Comparison of ENCODE assay signal across 7 cellular contexts in genomic region chr3:171746320-171747222, GRCh38.
DNase-seq lines count a peak whose midpoint lies in the region; ATAC-seq, FAIRE-seq and TF ChIP-seq lines count a peak whose summit lies in the region.
"Not testable (repeated sequence)": the region's sequence is repeated elsewhere in the genome, so short reads cannot be mapped to it uniquely, and the experiment has no call there.

No MANE protein-coding gene starts in this region.

- H3K36me3 Mint-ChIP-seq in H9 (ENCODE audit: insufficient read depth in 1 of 3, low read depth in 3 of 3); activated naive CD4-positive, alpha-beta T cell treated with anti-CD3 and anti-CD28 coated beads, Interleukin-2, amount 10 ng/mL, durations not matched to agents 7 days and 5 days; endodermal cell (ENCODE audit: low read depth): not testable (repeated sequence)

- not testable (repeated sequence) for H3K23me2 ChIP-seq in H9 (ENCODE audit: insufficient read length, low read depth, low read length, poor library complexity, severe bottlenecking)

- H4K8ac ChIP-seq in H9 (replicated peaks; ENCODE audit: insufficient read length, low read depth, low read length); neuronal stem cell (ENCODE audit: low read depth, low read length): not testable (repeated sequence)

- CTCF ChIA-PET in A549 (lab: Yijun Ruan, JAX), result interaction anchor here (0.6 kb wide), 1 partner anchor 640 kb away, joined by 3 read pairs; no protein-coding TSS in a partner anchor
- CTCF ChIA-PET in activated naive CD4-positive, alpha-beta T cell treated with anti-CD3 and anti-CD28 coated beads, Interleukin-2, amount 10 ng/mL, durations not matched to agents 7 days and 5 days (lab: Charles Lee); HepG2 (lab: Yijun Ruan, JAX; ENCODE audit: low intra/inter-chr PET ratio, low total read pairs): not testable (repeated sequence)

- not testable (repeated sequence) for H3K14ac ChIP-seq in H9 (ENCODE audit: insufficient read depth, low read length)
- H3K14ac ChIP-seq in neuronal stem cell (ENCODE audit: low read length), result peak overlapping the region; percentile 56

- 85% methylated on average over 10 of the region's 11 CpGs for whole genome bisulfite sequencing in A549 (ENCODE audit: missing lambda C conversion rate)
- WGBS in H9 (ENCODE audit: extremely low coverage, insufficient read length, low lambda C conversion rate), result no CpG with 5 or more reads among the region's 11 CpGs
- 93 to 94% methylated on average over 9 to 11 of the region's 11 CpGs for WGBS in endodermal cell (ENCODE audit: insufficient coverage in 1 of 2, insufficient read length in 1 of 2), 2 experiments
- WGBS in HepG2 (ENCODE audit: low lambda C conversion rate), result 95% methylated on average over 7 of the region's 11 CpGs
- no CpG with 5 or more reads among the region's 11 CpGs for WGBS in neuronal stem cell (ENCODE audit: extremely low coverage in 2 of 2, insufficient read length in 2 of 2, insufficient replicate concordance in 1 of 2), 2 donors

- not testable (repeated sequence) for H3K9me3 ChIP-seq in A549; endodermal cell (ENCODE audit: control insufficient read depth, low read length); left ventricle myocardium inferior (replicated peaks); HepG2 (ENCODE audit: low read length); neuronal stem cell (replicated peaks in 1 of 2; ENCODE audit: control insufficient read depth in 2 of 2, insufficient read depth in 1 of 2, low read depth in 1 of 2, low read length in 2 of 2)
- peaks cover 12% of the 10 kb centered on the region for H3K9me3 ChIP-seq in H9 (ENCODE audit: control insufficient read depth, low read depth, low read length)

- not testable (repeated sequence) for H4K5ac ChIP-seq in H9 (ENCODE audit: insufficient read length, low read depth, low read length)

- peaks cover 16 to 19% of the 10 kb centered on the region in 2 experiments for H3K9me3 Mint-ChIP-seq in H9
- H3K9me3 Mint-ChIP-seq in activated naive CD4-positive, alpha-beta T cell treated with anti-CD3 and anti-CD28 coated beads, Interleukin-2, amount 10 ng/mL, durations not matched to agents 7 days and 5 days, result not testable (repeated sequence)
- H3K9me3 Mint-ChIP-seq in endodermal cell, result peaks cover 22% of the 10 kb centered on the region

- H3K4me3 Mint-ChIP-seq in H9; activated naive CD4-positive, alpha-beta T cell treated with anti-CD3 and anti-CD28 coated beads, Interleukin-2, amount 10 ng/mL, durations not matched to agents 7 days and 5 days; endodermal cell: not testable (repeated sequence)

- TF ChIP-seq EP300 in A549 (IDR thresholded peaks at IDR 0.05); HepG2 (IDR thresholded peaks at IDR 0.05; ENCODE audit: low read depth in 2 of 2, low read length in 2 of 2); HepG2 (CRISPR knock-in tag; IDR thresholded peaks at IDR 0.05; ENCODE audit: borderline replicate concordance): not testable (repeated sequence)

- H3K9ac ChIP-seq in H9 (ENCODE audit: extremely low read depth, insufficient read length, low read length); endodermal cell (ENCODE audit: extremely low read depth, low read length, poor library complexity, severe bottlenecking); HepG2 (ENCODE audit: insufficient read depth, low read depth, low read length); neuronal stem cell (ENCODE audit: low read depth, low read length, poor library complexity): not testable (repeated sequence)

- not testable (repeated sequence) for H2AFZ ChIP-seq in H9 (ENCODE audit: low read length); HepG2 (ENCODE audit: low read length); neuronal stem cell (ENCODE audit: low read length)

- FAIRE-seq in A549 (lab: Jason Lieb, UNC); HepG2 (lab: Jason Lieb, UNC): not testable (repeated sequence)

- peak overlapping the region; percentile 8 for H3K56ac ChIP-seq in H9 (ENCODE audit: insufficient read length, low read depth, low read length)

- H3K4me1 Mint-ChIP-seq in H9, result peaks cover 11 to 18% of the 10 kb centered on the region in 2 experiments
- H3K4me1 Mint-ChIP-seq in activated naive CD4-positive, alpha-beta T cell treated with anti-CD3 and anti-CD28 coated beads, Interleukin-2, amount 10 ng/mL, durations not matched to agents 7 days and 5 days; endodermal cell: not testable (repeated sequence)

- not testable (repeated sequence) for H3K27me3 ChIP-seq in H9 (ENCODE audit: insufficient read depth, low read length); endodermal cell (ENCODE audit: control insufficient read depth, insufficient read depth, low read length, poor library complexity, severe bottlenecking); left ventricle myocardium inferior (ENCODE audit: low read depth); HepG2 (ENCODE audit: control insufficient read depth in 1 of 2, insufficient read depth in 2 of 2, low read length in 2 of 2); neuronal stem cell (ENCODE audit: control insufficient read depth in 3 of 3, insufficient read depth in 3 of 3, low read depth in 1 of 3, low read length in 3 of 3)

- not testable (repeated sequence) for H3K4me3 ChIP-seq in A549; endodermal cell (ENCODE audit: low read length); HepG2 (replicated peaks in 1 of 3; ENCODE audit: insufficient read depth in 1 of 3, low read depth in 2 of 3, low read length in 3 of 3); neuronal stem cell (ENCODE audit: low read length in 2 of 2)
- peak overlapping the region; percentile 3 for H3K4me3 ChIP-seq in left ventricle myocardium inferior

- not testable (repeated sequence) for H2BK120ac ChIP-seq in H9 (ENCODE audit: low read depth, low read length, poor library complexity, severe bottlenecking); neuronal stem cell (ENCODE audit: low read depth, low read length)

- H4K20me1 ChIP-seq in H9 (ENCODE audit: control insufficient read depth, insufficient read depth, insufficient read length), result not testable (repeated sequence)
- H4K20me1 ChIP-seq in HepG2 (ENCODE audit: insufficient read depth, low read length), result peaks cover 72% of the 10 kb centered on the region

- not testable (repeated sequence) for H3K79me1 ChIP-seq in H9 (ENCODE audit: insufficient read depth, low read depth, low read length, poor library complexity, severe bottlenecking); neuronal stem cell (ENCODE audit: low read depth, low read length)

- not testable (repeated sequence) for H3K27ac ChIP-seq in A549; H9 (ENCODE audit: insufficient read length, low read depth, low read length); endodermal cell (ENCODE audit: low read depth, low read length); HepG2 (ENCODE audit: extremely low read length, insufficient read depth, low read length); neuronal stem cell (replicated peaks; ENCODE audit: low read length)
- peak overlapping the region; percentile 77 for H3K27ac ChIP-seq in left ventricle myocardium inferior (replicated peaks)

- not testable (repeated sequence) for DNase-seq in A549 (ENCODE audit: low read depth in 1 of 2, low spot score in 1 of 2); H9; activated naive CD4-positive, alpha-beta T cell treated with anti-CD3 and anti-CD28 coated beads, Interleukin-2, amount 10 ng/mL, durations not matched to agents 7 days and 5 days; endodermal cell; left ventricle myocardium inferior; neuronal stem cell (ENCODE audit: low spot score)
- DNase-seq in HepG2 (ENCODE audit: low spot score), result peak; percentile 18

- H3K36me3 ChIP-seq in endodermal cell (ENCODE audit: control insufficient read depth, insufficient read depth, low read length); left ventricle myocardium inferior; neuronal stem cell (replicated peaks in 1 of 2; ENCODE audit: control insufficient read depth in 2 of 2, insufficient read depth in 2 of 2, low read length in 2 of 2): not testable (repeated sequence)
- peaks cover 6 to 21% of the 10 kb centered on the region in 2 experiments; a peak in 4 of 5 replicates for H3K36me3 ChIP-seq in HepG2 (replicated peaks in 1 of 2; ENCODE audit: control insufficient read depth in 1 of 2, insufficient read depth in 2 of 2, low read length in 2 of 2)

- intact Hi-C loops in left ventricle myocardium inferior (cut with micrococcal nuclease); HepG2 (cut with micrococcal nuclease; ENCODE audit: unreplicated experiment): not testable (repeated sequence)

- not testable (repeated sequence) for H3K23ac ChIP-seq in H9 (ENCODE audit: insufficient read length, low read depth, low read length); neuronal stem cell (ENCODE audit: low read depth, low read length, poor library complexity)

- POLR2A ChIA-PET in A549 (lab: Yijun Ruan, JAX); HepG2 (lab: Yijun Ruan, JAX): not testable (repeated sequence)

- H2BK5ac ChIP-seq in H9 (ENCODE audit: insufficient read length, low read length); neuronal stem cell (ENCODE audit: low read length): not testable (repeated sequence)

- H2BK12ac ChIP-seq in H9 (ENCODE audit: insufficient read length, low read depth, low read length); neuronal stem cell (ENCODE audit: low read length): not testable (repeated sequence)

- TF ChIP-seq POLR2A in A549 (IDR thresholded peaks at IDR 0.05; ENCODE audit: low read length); HepG2 (IDR thresholded peaks at IDR 0.05; ENCODE audit: insufficient read depth in 1 of 2, low read depth in 2 of 2, low read length in 2 of 2): not testable (repeated sequence)

- not testable (repeated sequence) for H3K79me2 ChIP-seq in H9 (ENCODE audit: insufficient read depth, low read length)
- peaks cover 96% of the 10 kb centered on the region for H3K79me2 ChIP-seq in HepG2 (ENCODE audit: insufficient read depth, low read length)

- in situ Hi-C loops in HepG2 (cut with HindIII; ENCODE audit: extremely low pct_ligation_motif_present, low pct_unique_long_range_greater_than_20kb), result not testable (repeated sequence)

- not testable (repeated sequence) for ATAC-seq in A549
- peak; percentile 55 for ATAC-seq in HepG2

- not testable (repeated sequence) for TF ChIP-seq CTCF in A549 (IDR thresholded peaks at IDR 0.05); H9 (conservative IDR thresholded peaks at IDR 0.05); endodermal cell (conservative IDR thresholded peaks at IDR 0.05); left ventricle myocardium inferior (IDR thresholded peaks at IDR 0.05; ENCODE audit: borderline replicate concordance); HepG2 (CRISPR knock-in tag; IDR thresholded peaks at IDR 0.05)

- H2BK15ac ChIP-seq in H9 (ENCODE audit: low read depth, low read length); neuronal stem cell (ENCODE audit: low read length): not testable (repeated sequence)

- not testable (repeated sequence) for H3T11ph ChIP-seq in H9 (ENCODE audit: low read length)

- H2BK20ac ChIP-seq in H9 (ENCODE audit: low read depth, low read length, poor library complexity, severe bottlenecking), result not testable (repeated sequence)

- H2AK5ac ChIP-seq in H9 (ENCODE audit: insufficient read length, low read length); neuronal stem cell (ENCODE audit: low read depth, low read length): not testable (repeated sequence)

- not testable (repeated sequence) for H4K91ac ChIP-seq in H9 (ENCODE audit: insufficient read length, low read depth, low read length); neuronal stem cell (ENCODE audit: low read depth, low read length, poor library complexity)

- BruUV-seq in HepG2 (replicated peaks; lab: Mats Ljungman, UMichigan), result not testable (repeated sequence)

- H3K27me3 Mint-ChIP-seq in H9 (ENCODE audit: low read depth); endodermal cell (ENCODE audit: insufficient read depth): not testable (repeated sequence)
- H3K27me3 Mint-ChIP-seq in activated naive CD4-positive, alpha-beta T cell treated with anti-CD3 and anti-CD28 coated beads, Interleukin-2, amount 10 ng/mL, durations not matched to agents 7 days and 5 days, result peaks cover 15% of the 10 kb centered on the region

- not testable (repeated sequence) for H3K4ac ChIP-seq in H9 (ENCODE audit: low read depth, low read length); neuronal stem cell (ENCODE audit: low read length)

- not testable (repeated sequence) for H3K4me2 ChIP-seq in A549; H9 (ENCODE audit: insufficient read depth, insufficient read length, low read length); HepG2 (ENCODE audit: low read depth, low read length); neuronal stem cell (ENCODE audit: insufficient read depth, low read length, poor library complexity, severe bottlenecking)

- not testable (repeated sequence) for H3K4me1 ChIP-seq in A549; H9 (ENCODE audit: insufficient read depth, low read length); endodermal cell (ENCODE audit: control insufficient read depth, insufficient read depth, low read length); neuronal stem cell (ENCODE audit: control insufficient read depth in 2 of 2, insufficient read depth in 1 of 2, low read depth in 1 of 2, low read length in 2 of 2)
- peaks cover 96% of the 10 kb centered on the region for H3K4me1 ChIP-seq in left ventricle myocardium inferior
- peaks cover 16% of the 10 kb centered on the region; the same call in 1 of the 2 replicates for H3K4me1 ChIP-seq in HepG2 (ENCODE audit: insufficient read depth, low read length)

- H3K27ac Mint-ChIP-seq in H9, result not testable (repeated sequence)
- peak overlapping the region; percentile 6 for H3K27ac Mint-ChIP-seq in activated naive CD4-positive, alpha-beta T cell treated with anti-CD3 and anti-CD28 coated beads, Interleukin-2, amount 10 ng/mL, durations not matched to agents 7 days and 5 days
- peak overlapping the region; percentile 44 for H3K27ac Mint-ChIP-seq in endodermal cell

- not testable (repeated sequence) for H3K18ac ChIP-seq in H9 (ENCODE audit: insufficient read length, low read depth, low read length); neuronal stem cell (ENCODE audit: low read length)

- not testable (repeated sequence) for TF ChIP-seq RAD21 in A549 (conservative IDR thresholded peaks at IDR 0.05 in 1 of 2, IDR thresholded peaks at IDR 0.05 in 1 of 2); HepG2 (CRISPR knock-in tag; IDR thresholded peaks at IDR 0.05)
